Comparison of ENCODE assay signal across 8 cellular contexts in the genomic region with DNA sequence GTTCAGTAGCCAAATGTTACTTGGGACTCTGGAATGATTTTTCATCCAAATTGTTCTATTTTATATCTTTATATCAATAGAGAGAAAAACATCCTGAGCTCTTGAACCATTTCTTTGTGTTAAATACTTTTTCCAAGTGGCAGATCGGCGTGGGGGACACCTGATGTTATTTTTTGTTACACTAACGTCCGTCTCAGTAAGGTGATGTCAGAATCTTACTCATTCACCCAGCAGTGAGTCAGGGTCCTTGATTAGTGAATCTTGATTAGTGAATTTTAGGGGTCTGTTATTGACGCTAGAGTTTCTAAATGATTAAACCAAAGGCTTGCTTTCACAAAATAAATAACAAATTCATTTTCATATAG. TPM values are rescaled to one million over a fixed set of nuclear protein-coding genes. Genes with fewer than 3 reads are reported as not detected.
DNase-seq lines count a peak whose midpoint lies in the region; ATAC-seq and TF ChIP-seq lines count a peak whose summit lies in the region.

No MANE protein-coding gene starts in this region.

- H3K4me3 ChIP-seq in GM12864 (ENCODE audit: low read depth, low read length), result peak overlapping the region; percentile 72
- H3K4me3 ChIP-seq in psoas muscle, result peak overlapping the region; percentile 99

- ATAC-seq in psoas muscle (no peak), HG03139 (IDR thresholded peaks at IDR 0.05; ENCODE audit: unreplicated experiment) (no peak), esophagus mucosa (no peak)

- TF ChIP-seq CTCF in GM12864 (IDR thresholded peaks at IDR 0.05; ENCODE audit: low read depth, low read length, missing control alignments) (no peak), psoas muscle (IDR thresholded peaks at IDR 0.05) (no peak)

- WGBS in psoas muscle, 3 donors, result 52 to 60% (median 53%) methylated on average over 5 of the region's 5 CpGs

- no peaks in the 10 kb centered on the region for H3K27me3 ChIP-seq in psoas muscle (ENCODE audit: insufficient read depth in 3 of 3, low read length in 2 of 3)

- H3K27ac ChIP-seq in psoas muscle, result peak overlapping the region; percentile 99

- DNase-seq in GM12864 (ENCODE audit: low read depth) (no peak), RPMI7951 (ENCODE audit: low read depth) (peak; percentile 3), erythroblast (lab: John Stamatoyannopoulos, UW) (peak; percentile 39 to 59), psoas muscle (no peak), NCI-H187 treated with DMSO at 0.1 percent for 48 hours (lab: John Stamatoyannopoulos, UW) (no peak), C1 segment of cervical spinal cord (lab: John Stamatoyannopoulos, UW) (no peak)

- H3K4me1 ChIP-seq in psoas muscle, result peaks cover 18% of the 10 kb centered on the region

- H3K36me3 ChIP-seq in psoas muscle (ENCODE audit: insufficient read depth in 1 of 2, low read depth in 1 of 2), result no peaks in the 10 kb centered on the region

- peaks cover 1% of the 10 kb centered on the region for H3K9me3 ChIP-seq in psoas muscle

- intact Hi-C loops in psoas muscle (cut with DNase I), result loop anchor here in 1 of 2 donors (5.0 kb wide), 1 partner anchor 40 kb away; a partner anchor contains a TSS

- TF ChIP-seq POLR2A in erythroblast (IDR thresholded peaks at IDR 0.05; ENCODE audit: low read length), result no peak

RNA-seq across cellular contexts. Expression of a gene that starts 1.7 kb away (rescaled TPM):
- 36.0 and 40.4 TPM in 2 replicates for total RNA-seq in RPMI7951 (2014; rRNA removed; shearing (Covaris generic))
- total RNA-seq in psoas muscle (10 to 100 TPM; 16.1 to 21.3 (median 19.9) TPM), esophagus mucosa (23.8 TPM)
- polyA plus RNA-seq in psoas muscle, result 1 to 10 TPM; 2.1 to 3.9 (median 2.7) TPM

RNA-seq across cellular contexts. Expression of a gene that starts 37.7 kb away (rescaled TPM):
- 20.1 and 20.3 TPM in 2 replicates for total RNA-seq in RPMI7951 (2014; rRNA removed; shearing (Covaris generic))
- 10 to 100 TPM in 1 of 4 donors, 1 to 10 TPM in 3; 5.4 to 12.4 (median 6.2) TPM for total RNA-seq in psoas muscle
- 1 to 10 TPM; 3.8 to 9.3 (median 4.2) TPM for polyA plus RNA-seq in psoas muscle
- 12.9 TPM for total RNA-seq in esophagus mucosa

Comparison
In these comparisons a context has a peak if more than half of its experiments do, and no peak if none do; other contexts are left out.
1. DNase-seq: peak in RPMI7951 (single experiment) and erythroblast (2 of 2); none in GM12864 (single experiment), psoas muscle (0 of 2), NCI-H187 treated with DMSO at 0.1 percent for 48 hours (single experiment) and C1 segment of cervical spinal cord (0 of 14).